Comparison of ENCODE assay signal across 10 cellular contexts in the genomic region with DNA sequence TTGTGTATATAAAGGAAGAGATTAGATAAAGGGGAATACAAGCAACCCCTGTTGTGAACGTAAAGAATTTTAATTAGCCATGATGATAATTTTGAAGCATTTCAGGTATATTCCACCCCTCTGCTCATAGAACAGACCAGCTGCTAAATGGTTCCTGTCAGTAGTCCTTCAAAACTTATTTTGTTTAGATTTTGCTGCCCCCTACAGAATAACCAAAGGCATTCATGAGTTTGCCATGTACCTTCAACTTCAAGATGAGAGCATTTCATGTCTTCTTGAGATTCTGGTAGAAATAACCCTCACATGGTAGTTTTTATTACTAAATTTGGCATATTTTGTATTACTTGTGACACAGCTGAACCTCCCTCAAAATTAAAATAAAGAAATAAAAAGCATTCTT.
DNase-seq lines count a peak whose midpoint lies in the region; ATAC-seq, FAIRE-seq and TF ChIP-seq lines count a peak whose summit lies in the region.
"Had no signal": no experiment of that assay in that cellular context is flagged by ENCODE, and none has a peak within 500 bp of the region (broad histone marks: within the 10 kb centered on the region; RNA-seq: fewer than 3 reads in every experiment).

No MANE protein-coding gene starts in this region.

- no peak overlapping the region for H3K9ac ChIP-seq in HepG2 (ENCODE audit: insufficient read depth, low read depth, low read length)

- FAIRE-seq in HepG2 (lab: Jason Lieb, UNC) (no peak), GM19239 (lab: Jason Lieb, UNC) (no peak)

- in situ Hi-C loops in HepG2 (cut with HindIII; ENCODE audit: extremely low pct_ligation_motif_present, low pct_unique_long_range_greater_than_20kb), result no loop called here

- no peak for TF ChIP-seq RAD21 in HepG2 (CRISPR knock-in tag; IDR thresholded peaks at IDR 0.05)

- H3K4me2 ChIP-seq in DOHH2 (ENCODE audit: low read length), result no peak overlapping the region
- H3K4me2 ChIP-seq in HepG2 (ENCODE audit: low read depth, low read length), result no peak overlapping the region

- no peak for TF ChIP-seq POLR2A in HepG2 (IDR thresholded peaks at IDR 0.05; ENCODE audit: insufficient read depth in 1 of 2, low read depth in 2 of 2, low read length in 2 of 2)

- intact Hi-C loops in HepG2 (cut with micrococcal nuclease; ENCODE audit: unreplicated experiment), result loop anchor here (1.0 kb wide), 1 partner anchor 423 kb away; no protein-coding TSS in a partner anchor

- ATAC-seq in HepG2 (peak; percentile 80), GM19023 (IDR thresholded peaks at IDR 0.05; ENCODE audit: unreplicated experiment) (no peak), T-cell (replicated peaks in 1 of 4) (no peak)

- H2AFZ ChIP-seq in HepG2 (ENCODE audit: low read length), result no peak overlapping the region

- peak; percentile 27 for TF ChIP-seq CTCF in DOHH2 (IDR thresholded peaks at IDR 0.05; ENCODE audit: low read depth, low read length, poor library complexity, severe bottlenecking)
- TF ChIP-seq CTCF in LNCaP clone FGC (IDR thresholded peaks at IDR 0.05; ENCODE audit: control insufficient read depth, extremely low read depth, insufficient read depth), result peak; percentile 56
- TF ChIP-seq CTCF in HepG2 (CRISPR knock-in tag; IDR thresholded peaks at IDR 0.05), result peak; percentile 56

- H3K4me1 Mint-ChIP-seq in T-cell, result no peaks in the 10 kb centered on the region
- H3K4me1 Mint-ChIP-seq: activated B cell treated with CpG ODN at 0.5 μM for 24 hours had no signal

- no peaks in the 10 kb centered on the region for H3K36me3 Mint-ChIP-seq in T-cell

- H3K27me3 ChIP-seq in DOHH2 (ENCODE audit: control insufficient read depth, low read length) (no peaks in the 10 kb centered on the region), HepG2 (ENCODE audit: control insufficient read depth in 1 of 2, insufficient read depth in 2 of 2, low read length in 2 of 2) (no peaks in the 10 kb centered on the region)

- no TSS peak for BruUV-seq in HepG2 (replicated peaks; lab: Mats Ljungman, UMichigan)

- H3K9me3 ChIP-seq in DOHH2 (ENCODE audit: control insufficient read depth, insufficient read depth, low read length) (no peaks in the 10 kb centered on the region), HepG2 (ENCODE audit: low read length) (no peaks in the 10 kb centered on the region)

- 3% methylated on average over 1 of the region's 1 CpG for WGBS in HepG2 (ENCODE audit: low lambda C conversion rate)

- H3K27me3 Mint-ChIP-seq in T-cell, result no peaks in the 10 kb centered on the region
- H3K27me3 Mint-ChIP-seq: activated B cell treated with CpG ODN at 0.5 μM for 24 hours; dendritic cell treated with granulocyte-macrophage colony-stimulating factor and Interleukin-4, amounts not matched to agents 40 ng/mL and 50 ng/mL, for 4 days had no signal

- H3K79me2 ChIP-seq in DOHH2 (ENCODE audit: control insufficient read depth, low read length) (no peaks in the 10 kb centered on the region), HepG2 (ENCODE audit: insufficient read depth, low read length) (no peaks in the 10 kb centered on the region)

- peak; percentile 11 for DNase-seq in LNCaP clone FGC (ENCODE audit: low read depth)
- DNase-seq in SKM-1 treated with dmso at 0.1 percent for 144 hours (lab: John Stamatoyannopoulos, UW; ENCODE audit: unreplicated experiment), result peak; percentile 29
- DNase-seq in HepG2 (ENCODE audit: low spot score), result peak; percentile 5
- no peak for DNase-seq in GM19239 (ENCODE audit: insufficient read length, low spot score)
- no peak for DNase-seq in activated effector memory CD4-positive, alpha-beta T cell treated with Interleukin-2 at 50 U/mL for 16 hours
- no peak for DNase-seq in T-cell
- DNase-seq: activated B cell treated with CpG ODN at 0.5 μM for 24 hours had no signal

- POLR2A ChIA-PET in HepG2 (lab: Yijun Ruan, JAX) (no interaction called here), T-cell (lab: Charles Lee) (no interaction called here)

- H4K20me1 ChIP-seq in DOHH2 (ENCODE audit: control insufficient read depth, insufficient read depth, low read depth, low read length) (no peaks in the 10 kb centered on the region), HepG2 (ENCODE audit: insufficient read depth, low read length) (no peaks in the 10 kb centered on the region)

- CTCF ChIA-PET in HepG2 (lab: Yijun Ruan, JAX; ENCODE audit: low intra/inter-chr PET ratio, low total read pairs) (no interaction called here), T-cell (lab: Charles Lee) (no interaction called here)

- no peaks in the 10 kb centered on the region for H3F3A ChIP-seq in DOHH2 (ENCODE audit: control insufficient read depth, insufficient read depth)

- no peak overlapping the region for H3K4me3 Mint-ChIP-seq in T-cell
- H3K4me3 Mint-ChIP-seq: activated B cell treated with CpG ODN at 0.5 μM for 24 hours; dendritic cell treated with granulocyte-macrophage colony-stimulating factor and Interleukin-4, amounts not matched to agents 40 ng/mL and 50 ng/mL, for 4 days had no signal

- H3K4me1 ChIP-seq in DOHH2 (ENCODE audit: control insufficient read depth, low read length), result no peaks in the 10 kb centered on the region
- H3K4me1 ChIP-seq in HepG2 (ENCODE audit: insufficient read depth, low read length), result no peaks in the 10 kb centered on the region

- H3K27ac ChIP-seq in DOHH2 (ENCODE audit: low read depth, low read length), result no peak overlapping the region
- no peak overlapping the region for H3K27ac ChIP-seq in HepG2 (ENCODE audit: extremely low read length, insufficient read depth, low read length)

- no peaks in the 10 kb centered on the region for H3K36me3 ChIP-seq in DOHH2 (ENCODE audit: control insufficient read depth, low read length)
- H3K36me3 ChIP-seq in HepG2 (replicated peaks in 1 of 2; ENCODE audit: control insufficient read depth in 1 of 2, insufficient read depth in 2 of 2, low read length in 2 of 2), result no peaks in the 10 kb centered on the region

- H3K27ac Mint-ChIP-seq in T-cell, result no peak overlapping the region
- H3K27ac Mint-ChIP-seq: activated B cell treated with CpG ODN at 0.5 μM for 24 hours; dendritic cell treated with granulocyte-macrophage colony-stimulating factor and Interleukin-4, amounts not matched to agents 40 ng/mL and 50 ng/mL, for 4 days had no signal

- peaks cover 0 to 7% (median 1%) of the 10 kb centered on the region in 3 donors for H3K9me3 Mint-ChIP-seq in T-cell
- H3K9me3 Mint-ChIP-seq: activated B cell treated with CpG ODN at 0.5 μM for 24 hours; dendritic cell treated with granulocyte-macrophage colony-stimulating factor and Interleukin-4, amounts not matched to agents 40 ng/mL and 50 ng/mL, for 4 days had no signal

- H3K9me2 ChIP-seq in DOHH2 (replicated peaks; ENCODE audit: control insufficient read depth, low read length), result no peaks in the 10 kb centered on the region

- no peak overlapping the region for H3K4me3 ChIP-seq in DOHH2 (ENCODE audit: low read length)
- no peak overlapping the region for H3K4me3 ChIP-seq in LNCaP clone FGC (ENCODE audit: low read depth, low read length)
- no peak overlapping the region for H3K4me3 ChIP-seq in HepG2 (replicated peaks in 1 of 3; ENCODE audit: insufficient read depth in 1 of 3, low read depth in 2 of 3, low read length in 3 of 3)

- TF ChIP-seq EP300 in HepG2 (IDR thresholded peaks at IDR 0.05; ENCODE audit: low read depth in 2 of 2, low read length in 2 of 2) (no peak), HepG2 (CRISPR knock-in tag; IDR thresholded peaks at IDR 0.05; ENCODE audit: borderline replicate concordance) (no peak)

TF ChIP-seq in HepG2, 621 proteins besides CTCF, POLR2A, EP300 and RAD21:
- TF ChIP-seq STAG1 (CRISPR knock-in tag; IDR thresholded peaks at IDR 0.05) (peak; percentile 55), BCL6 (CRISPR knock-in tag; IDR thresholded peaks at IDR 0.05) (no peak), ZNF432 (CRISPR knock-in tag; IDR thresholded peaks at IDR 0.05; ENCODE audit: borderline replicate concordance) (no peak)
- TF ChIP-seq, protein P1, sequence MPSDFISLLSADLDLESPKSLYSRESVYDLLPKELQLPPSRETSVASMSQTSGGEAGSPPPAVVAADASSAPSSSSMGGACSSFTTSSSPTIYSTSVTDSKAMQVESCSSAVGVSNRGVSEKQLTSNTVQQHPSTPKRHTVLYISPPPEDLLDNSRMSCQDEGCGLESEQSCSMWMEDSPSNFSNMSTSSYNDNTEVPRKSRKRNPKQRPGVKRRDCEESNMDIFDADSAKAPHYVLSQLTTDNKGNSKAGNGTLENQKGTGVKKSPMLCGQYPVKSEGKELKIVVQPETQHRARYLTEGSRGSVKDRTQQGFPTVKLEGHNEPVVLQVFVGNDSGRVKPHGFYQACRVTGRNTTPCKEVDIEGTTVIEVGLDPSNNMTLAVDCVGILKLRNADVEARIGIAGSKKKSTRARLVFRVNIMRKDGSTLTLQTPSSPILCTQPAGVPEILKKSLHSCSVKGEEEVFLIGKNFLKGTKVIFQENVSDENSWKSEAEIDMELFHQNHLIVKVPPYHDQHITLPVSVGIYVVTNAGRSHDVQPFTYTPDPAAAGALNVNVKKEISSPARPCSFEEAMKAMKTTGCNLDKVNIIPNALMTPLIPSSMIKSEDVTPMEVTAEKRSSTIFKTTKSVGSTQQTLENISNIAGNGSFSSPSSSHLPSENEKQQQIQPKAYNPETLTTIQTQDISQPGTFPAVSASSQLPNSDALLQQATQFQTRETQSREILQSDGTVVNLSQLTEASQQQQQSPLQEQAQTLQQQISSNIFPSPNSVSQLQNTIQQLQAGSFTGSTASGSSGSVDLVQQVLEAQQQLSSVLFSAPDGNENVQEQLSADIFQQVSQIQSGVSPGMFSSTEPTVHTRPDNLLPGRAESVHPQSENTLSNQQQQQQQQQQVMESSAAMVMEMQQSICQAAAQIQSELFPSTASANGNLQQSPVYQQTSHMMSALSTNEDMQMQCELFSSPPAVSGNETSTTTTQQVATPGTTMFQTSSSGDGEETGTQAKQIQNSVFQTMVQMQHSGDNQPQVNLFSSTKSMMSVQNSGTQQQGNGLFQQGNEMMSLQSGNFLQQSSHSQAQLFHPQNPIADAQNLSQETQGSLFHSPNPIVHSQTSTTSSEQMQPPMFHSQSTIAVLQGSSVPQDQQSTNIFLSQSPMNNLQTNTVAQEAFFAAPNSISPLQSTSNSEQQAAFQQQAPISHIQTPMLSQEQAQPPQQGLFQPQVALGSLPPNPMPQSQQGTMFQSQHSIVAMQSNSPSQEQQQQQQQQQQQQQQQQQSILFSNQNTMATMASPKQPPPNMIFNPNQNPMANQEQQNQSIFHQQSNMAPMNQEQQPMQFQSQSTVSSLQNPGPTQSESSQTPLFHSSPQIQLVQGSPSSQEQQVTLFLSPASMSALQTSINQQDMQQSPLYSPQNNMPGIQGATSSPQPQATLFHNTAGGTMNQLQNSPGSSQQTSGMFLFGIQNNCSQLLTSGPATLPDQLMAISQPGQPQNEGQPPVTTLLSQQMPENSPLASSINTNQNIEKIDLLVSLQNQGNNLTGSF (CRISPR knock-in tag; IDR thresholded peaks at IDR 0.05), result no peak

Comparison
In these comparisons a context has a peak if more than half of its experiments do, and no peak if none do; other contexts are left out.
1. DNase-seq: peak in LNCaP clone FGC (single experiment), SKM-1 treated with dmso at 0.1 percent for 144 hours (single experiment) and HepG2 (single experiment); none in GM19239 (single experiment), activated effector memory CD4-positive, alpha-beta T cell treated with Interleukin-2 at 50 U/mL for 16 hours (single experiment) and T-cell (0 of 34).
2. Peak in every context shown above with its lines, with median percentiles within 50 percentile points of each other: CTCF ChIP-seq.